In genomic region chr18:62364558-62364957, GRCh38 we compare ENCODE assay signal across 2 cellular contexts.
TF ChIP-seq lines count a peak whose summit lies in the region.

No MANE protein-coding gene starts in this region.

TF ChIP-seq in HepG2, 621 proteins besides CTCF, POLR2A, EP300 and RAD21:
- TF ChIP-seq ZNF543 (CRISPR knock-in tag; IDR thresholded peaks at IDR 0.05) (no peak), ZFP90 (CRISPR knock-in tag; IDR thresholded peaks at IDR 0.05; ENCODE audit: borderline replicate concordance) (no peak), ZMAT5 (CRISPR knock-in tag; IDR thresholded peaks at IDR 0.05; ENCODE audit: borderline replicate concordance, low read depth) (no peak), MAFF (IDR thresholded peaks at IDR 0.05; ENCODE audit: low read depth, low read length) (peak; percentile 80), MAFK (conservative IDR thresholded peaks at IDR 0.05 in 1 of 2, IDR thresholded peaks at IDR 0.05 in 1 of 2; ENCODE audit: low read length in 2 of 2) (peak; percentile 63 to 81; a peak in 3 of 4 replicates), ZNF513 (CRISPR knock-in tag; conservative IDR thresholded peaks at IDR 0.05) (no peak), NKX3-1 (CRISPR knock-in tag; IDR thresholded peaks at IDR 0.05) (no peak), HNRNPK (IDR thresholded peaks at IDR 0.05; ENCODE audit: low read depth, low read length, poor library complexity, severe bottlenecking) (no peak), CREB3 (CRISPR knock-in tag; IDR thresholded peaks at IDR 0.05) (no peak), CBX5 (CRISPR knock-in tag; IDR thresholded peaks at IDR 0.05; ENCODE audit: borderline replicate concordance) (no peak), ZSCAN20 (CRISPR knock-in tag; IDR thresholded peaks at IDR 0.05; ENCODE audit: borderline replicate concordance) (no peak), KDM2A (CRISPR knock-in tag; IDR thresholded peaks at IDR 0.05; ENCODE audit: borderline replicate concordance, low read depth) (no peak), HOXA9 (CRISPR knock-in tag; IDR thresholded peaks at IDR 0.05; ENCODE audit: borderline replicate concordance) (no peak), HES4 (CRISPR knock-in tag; IDR thresholded peaks at IDR 0.05; ENCODE audit: borderline replicate concordance) (no peak), ZNF576 (CRISPR knock-in tag; IDR thresholded peaks at IDR 0.05) (no peak)

TF ChIP-seq in K562, 482 proteins besides CTCF, POLR2A, EP300 and RAD21:
- TF ChIP-seq KLF10 (CRISPR knock-in tag; IDR thresholded peaks at IDR 0.05) (no peak), ZNF316 (IDR thresholded peaks at IDR 0.05) (peak; percentile 49)
